1 cellular context compared by ENCODE assay signal in the genomic region with DNA sequence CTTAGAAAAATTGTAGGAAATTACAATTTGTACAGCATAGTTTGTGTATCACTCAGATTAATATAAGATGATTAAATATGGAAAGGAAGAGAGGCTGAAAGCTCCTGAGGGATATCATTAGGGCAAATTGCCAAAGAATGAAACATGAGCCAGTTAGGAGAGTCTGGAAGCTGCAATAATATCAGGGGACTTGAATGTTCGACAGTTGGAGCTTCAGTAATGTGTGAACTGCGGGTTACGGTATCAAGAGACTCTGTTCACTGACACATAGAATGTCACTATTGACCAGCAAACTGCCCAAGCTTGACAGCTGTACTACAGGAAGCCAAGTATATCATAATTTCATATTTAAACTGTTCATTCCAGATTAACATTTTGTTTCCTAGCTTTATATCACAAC.
TF ChIP-seq lines count a peak whose summit lies in the region.

No MANE protein-coding gene starts in this region.

TF ChIP-seq in SK-N-SH treated with all-trans-retinoic acid at 6 μM for 48 hours, 23 proteins besides CTCF, POLR2A, EP300 and RAD21 (continued from another document):
- TF ChIP-seq ZNF8 (CRISPR knock-in tag; IDR thresholded peaks at IDR 0.05) (no peak), ISL1 (CRISPR knock-in tag; IDR thresholded peaks at IDR 0.05) (no peak), CREB5 (CRISPR knock-in tag; IDR thresholded peaks at IDR 0.05; ENCODE audit: low read depth) (no peak), ZNF565 (CRISPR knock-in tag; conservative IDR thresholded peaks at IDR 0.05; ENCODE audit: low read depth) (no peak), ZFP30 (CRISPR knock-in tag; IDR thresholded peaks at IDR 0.05) (no peak)
- TF ChIP-seq, protein P1, sequence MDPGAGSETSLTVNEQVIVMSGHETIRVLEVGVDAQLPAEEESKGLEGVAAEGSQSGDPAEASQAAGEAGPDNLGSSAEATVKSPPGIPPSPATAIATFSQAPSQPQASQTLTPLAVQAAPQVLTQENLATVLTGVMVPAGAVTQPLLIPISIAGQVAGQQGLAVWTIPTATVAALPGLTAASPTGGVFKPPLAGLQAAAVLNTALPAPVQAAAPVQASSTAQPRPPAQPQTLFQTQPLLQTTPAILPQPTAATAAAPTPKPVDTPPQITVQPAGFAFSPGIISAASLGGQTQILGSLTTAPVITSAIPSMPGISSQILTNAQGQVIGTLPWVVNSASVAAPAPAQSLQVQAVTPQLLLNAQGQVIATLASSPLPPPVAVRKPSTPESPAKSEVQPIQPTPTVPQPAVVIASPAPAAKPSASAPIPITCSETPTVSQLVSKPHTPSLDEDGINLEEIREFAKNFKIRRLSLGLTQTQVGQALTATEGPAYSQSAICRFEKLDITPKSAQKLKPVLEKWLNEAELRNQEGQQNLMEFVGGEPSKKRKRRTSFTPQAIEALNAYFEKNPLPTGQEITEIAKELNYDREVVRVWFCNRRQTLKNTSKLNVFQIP (CRISPR knock-in tag; IDR thresholded peaks at IDR 0.05; ENCODE audit: borderline replicate concordance, low read depth): no peak
- TF ChIP-seq, protein P2, sequence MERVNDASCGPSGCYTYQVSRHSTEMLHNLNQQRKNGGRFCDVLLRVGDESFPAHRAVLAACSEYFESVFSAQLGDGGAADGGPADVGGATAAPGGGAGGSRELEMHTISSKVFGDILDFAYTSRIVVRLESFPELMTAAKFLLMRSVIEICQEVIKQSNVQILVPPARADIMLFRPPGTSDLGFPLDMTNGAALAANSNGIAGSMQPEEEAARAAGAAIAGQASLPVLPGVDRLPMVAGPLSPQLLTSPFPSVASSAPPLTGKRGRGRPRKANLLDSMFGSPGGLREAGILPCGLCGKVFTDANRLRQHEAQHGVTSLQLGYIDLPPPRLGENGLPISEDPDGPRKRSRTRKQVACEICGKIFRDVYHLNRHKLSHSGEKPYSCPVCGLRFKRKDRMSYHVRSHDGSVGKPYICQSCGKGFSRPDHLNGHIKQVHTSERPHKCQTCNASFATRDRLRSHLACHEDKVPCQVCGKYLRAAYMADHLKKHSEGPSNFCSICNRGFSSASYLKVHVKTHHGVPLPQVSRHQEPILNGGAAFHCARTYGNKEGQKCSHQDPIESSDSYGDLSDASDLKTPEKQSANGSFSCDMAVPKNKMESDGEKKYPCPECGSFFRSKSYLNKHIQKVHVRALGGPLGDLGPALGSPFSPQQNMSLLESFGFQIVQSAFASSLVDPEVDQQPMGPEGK (CRISPR knock-in tag; IDR thresholded peaks at IDR 0.05; ENCODE audit: borderline replicate concordance): no peak
